9 cellular contexts compared by ENCODE assay signal in genomic region chr5:88879724-88880123, GRCh38. TPM values are rescaled to one million over a fixed set of nuclear protein-coding genes. Genes with fewer than 3 reads are reported as not detected.
DNase-seq lines count a peak whose midpoint lies in the region; TF ChIP-seq lines count a peak whose summit lies in the region.
"Had no signal": no experiment of that assay in that cellular context is flagged by ENCODE, and none has a peak within 500 bp of the region (broad histone marks: within the 10 kb centered on the region; RNA-seq: fewer than 3 reads in every experiment).

No MANE protein-coding gene starts in this region.

- peaks cover 88% of the 10 kb centered on the region for H3K79me2 ChIP-seq in Karpas-422 (ENCODE audit: low read length)

- peak overlapping the region; percentile 70 for H3K4me3 Mint-ChIP-seq in neural crest cell

- TF ChIP-seq CTCF in dorsolateral prefrontal cortex (IDR thresholded peaks at IDR 0.05 in 54 of 56, conservative IDR thresholded peaks at IDR 0.05 in 2 of 56; ENCODE audit: low read depth in 1 of 56, partially characterized antibody in 56 of 56) = no peak
- TF ChIP-seq CTCF in neural crest cell (conservative IDR thresholded peaks at IDR 0.05) = no peak

- peaks cover 39% of the 10 kb centered on the region for H3K4me1 Mint-ChIP-seq in neural crest cell

- intact Hi-C loops in dorsolateral prefrontal cortex (cut with DNase I) = loop anchor here (5.0 to 10.0 kb wide), 3 partner anchors 55 to 147 kb away; no protein-coding TSS in a partner anchor

- no peaks in the 10 kb centered on the region for H3K9me3 Mint-ChIP-seq in neural crest cell

- no peaks in the 10 kb centered on the region for H3K9me3 ChIP-seq in Karpas-422 (ENCODE audit: low read length)

- H3K27ac ChIP-seq in Karpas-422 (ENCODE audit: low read length) (peak overlapping the region; percentile 91), dorsolateral prefrontal cortex (peak overlapping the region in 56 of 59 donors; percentile 4 to 99 (median 96))

- peaks cover 27% of the 10 kb centered on the region for H3K27me3 Mint-ChIP-seq in neural crest cell (ENCODE audit: low read depth)

- H4K20me1 ChIP-seq in Karpas-422 (ENCODE audit: insufficient read depth, low read depth, low read length) = no peaks in the 10 kb centered on the region

- no peaks in the 10 kb centered on the region for H3K36me3 ChIP-seq in Karpas-422 (ENCODE audit: insufficient read depth, low read length)

- H3K9me2 ChIP-seq in Karpas-422 (replicated peaks; ENCODE audit: insufficient read depth, low read length) = no peaks in the 10 kb centered on the region

- H3K4me3 ChIP-seq in Karpas-422 (ENCODE audit: low read length) (peak overlapping the region; percentile 94), dorsolateral prefrontal cortex (peak overlapping the region in 58 of 59 donors; percentile 50 to 89 (median 78))

- H3K4me1 ChIP-seq in Karpas-422 (ENCODE audit: low read length) = peaks cover 63% of the 10 kb centered on the region

- peak overlapping the region; percentile 98 for H3K4me2 ChIP-seq in Karpas-422 (ENCODE audit: low read depth, low read length, poor library complexity, severe bottlenecking)

- H2AFZ ChIP-seq in Karpas-422 (ENCODE audit: low read length) = no peak overlapping the region

- no peak overlapping the region for H3K27ac Mint-ChIP-seq in neural crest cell (ENCODE audit: unreplicated experiment)

- DNase-seq in Ammon's horn (ENCODE audit: low spot score) (peak; percentile 28), Karpas-422 (peak; percentile 77), dorsolateral prefrontal cortex (no peak), neural crest cell (ENCODE audit: low read depth, low spot score) (no peak), NCI-H446 (lab: John Stamatoyannopoulos, UW) (no peak), midbrain (lab: John Stamatoyannopoulos, UW) (no peak)
- no peak for DNase-seq in stimulated activated CD4-positive, alpha-beta T cell treated with anti-CD3 and anti-CD28 coated beads, Interleukin-1b, Interleukin-23, amount 100 ng/mL, for 48 hours
- DNase-seq in stimulated activated CD4-positive, alpha-beta T cell treated with anti-CD3 and anti-CD28 coated beads, Interleukin-12 subunit alpha, Interleukin-12 subunit beta, amount 100 ng/mL, for 4 hours = no peak
- DNase-seq: activated gamma-delta T cell treated with Interleukin-2 at 50 U/mL for 16 hours had no signal

- H3K9ac ChIP-seq in Karpas-422 (ENCODE audit: low read length) = peak overlapping the region; percentile 86

- no peaks in the 10 kb centered on the region for H3K36me3 Mint-ChIP-seq in neural crest cell (ENCODE audit: low read depth)

- H3K27me3 ChIP-seq in Karpas-422 (ENCODE audit: low read length) = no peaks in the 10 kb centered on the region
- H3K27me3 ChIP-seq in dorsolateral prefrontal cortex = no peaks in the 10 kb centered on the region

RNA-seq across cellular contexts. Expression of gene MEF2C, which starts 3.3 kb away (rescaled TPM):
- 105 and 171 TPM in 2 replicates for total RNA-seq in Karpas-422 (2014; rRNA removed; shearing (Covaris generic); ENCODE audit: low replicate concordance)
- total RNA-seq in dorsolateral prefrontal cortex (100 to 1,000 TPM; 147 to 673 (median 441) TPM), neural crest cell (46.0 and 56.2 TPM in 2 replicates)

Comparison
In these comparisons a context has a peak if more than half of its experiments do, and no peak if none do; other contexts are left out.
1. DNase-seq: peak in Ammon's horn (single experiment) and Karpas-422 (single experiment); none in dorsolateral prefrontal cortex (0 of 10), neural crest cell (single experiment), stimulated activated CD4-positive, alpha-beta T cell treated with anti-CD3 and anti-CD28 coated beads, Interleukin-1b, Interleukin-23, amount 100 ng/mL, for 48 hours (single experiment), NCI-H446 (0 of 2), stimulated activated CD4-positive, alpha-beta T cell treated with anti-CD3 and anti-CD28 coated beads, Interleukin-12 subunit alpha, Interleukin-12 subunit beta, amount 100 ng/mL, for 4 hours (single experiment) and midbrain (single experiment).